In genomic region chr3:182575941-182576340, GRCh38 we compare ENCODE assay signal across 28 cellular contexts.
"Had no signal": no experiment of that assay in that cellular context is flagged by ENCODE, and none has a peak within 500 bp of the region (broad histone marks: within the 10 kb centered on the region; RNA-seq: fewer than 3 reads in every experiment).

No MANE protein-coding gene starts in this region.

- H3K4me3 Mint-ChIP-seq: stimulated activated effector memory CD8-positive, alpha-beta T cell treated with anti-CD3 and anti-CD28 coated beads, Interleukin-12 subunit alpha, Interleukin-12 subunit beta, amount 100 ng/mL, for 72 hours; stimulated activated memory B cell treated with anti-CD40 and anti-IgM and Interleukin-4, amounts not matched to agents 10 μg/mL and 1 μg/mL and 100 μg/mL, for 72 hours; stimulated activated naive B cell treated with anti-CD40 and anti-IgM and Interleukin-4, amounts not matched to agents 10 μg/mL and 1 μg/mL and 100 μg/mL, for 72 hours; stimulated activated naive CD8-positive, alpha-beta T cell treated with anti-CD3 and anti-CD28 coated beads, Interleukin-15, amount 100 ng/mL, for 72 hours; stimulated activated naive CD8-positive, alpha-beta T cell treated with anti-CD3 and anti-CD28 coated beads, Interleukin-15, Interleukin-2, amounts not matched to agents 100 ng/mL and 50 ng/mL, for 24 hours; type B pancreatic cell had no signal

- H3K27ac Mint-ChIP-seq: stimulated activated effector memory CD8-positive, alpha-beta T cell treated with anti-CD3 and anti-CD28 coated beads, Interleukin-12 subunit alpha, Interleukin-12 subunit beta, amount 100 ng/mL, for 72 hours; stimulated activated memory B cell treated with anti-CD40 and anti-IgM and Interleukin-4, amounts not matched to agents 10 μg/mL and 1 μg/mL and 100 μg/mL, for 72 hours; stimulated activated naive B cell treated with anti-CD40 and anti-IgM and Interleukin-4, amounts not matched to agents 10 μg/mL and 1 μg/mL and 100 μg/mL, for 72 hours; stimulated activated naive CD8-positive, alpha-beta T cell treated with anti-CD3 and anti-CD28 coated beads, Interleukin-15, Interleukin-2, amounts not matched to agents 100 ng/mL and 50 ng/mL, for 24 hours; type B pancreatic cell had no signal

- H3K27me3 Mint-ChIP-seq: stimulated activated memory B cell treated with anti-CD40 and anti-IgM and Interleukin-4, amounts not matched to agents 10 μg/mL and 1 μg/mL and 100 μg/mL, for 72 hours; stimulated activated naive B cell treated with anti-CD40 and anti-IgM and Interleukin-4, amounts not matched to agents 10 μg/mL and 1 μg/mL and 100 μg/mL, for 72 hours; stimulated activated naive CD8-positive, alpha-beta T cell treated with anti-CD3 and anti-CD28 coated beads, Interleukin-15, amount 100 ng/mL, for 72 hours; stimulated activated naive CD8-positive, alpha-beta T cell treated with anti-CD3 and anti-CD28 coated beads, Interleukin-15, Interleukin-2, amounts not matched to agents 100 ng/mL and 50 ng/mL, for 24 hours; type B pancreatic cell had no signal

- H3K27me3 ChIP-seq: stomach, suprapubic skin, testis, thyroid gland, tibial artery, tibial nerve, transverse colon, upper lobe of left lung, upper lobe of right lung, uterus, vagina had no signal

- H3K27ac ChIP-seq: stomach, suprapubic skin, testis, thoracic aorta, thyroid gland, tibial artery, tibial nerve, transverse colon, upper lobe of left lung, upper lobe of right lung, uterus, vagina had no signal

- H3K4me1 Mint-ChIP-seq: stimulated activated effector memory CD8-positive, alpha-beta T cell treated with anti-CD3 and anti-CD28 coated beads, Interleukin-12 subunit alpha, Interleukin-12 subunit beta, amount 100 ng/mL, for 72 hours; stimulated activated memory B cell treated with anti-CD40 and anti-IgM and Interleukin-4, amounts not matched to agents 10 μg/mL and 1 μg/mL and 100 μg/mL, for 72 hours; stimulated activated naive B cell treated with anti-CD40 and anti-IgM and Interleukin-4, amounts not matched to agents 10 μg/mL and 1 μg/mL and 100 μg/mL, for 72 hours; stimulated activated naive CD8-positive, alpha-beta T cell treated with anti-CD3 and anti-CD28 coated beads, Interleukin-15, amount 100 ng/mL, for 72 hours had no signal

- H3K4me3 ChIP-seq: stomach, suprapubic skin, testis, thoracic aorta, thyroid gland, tibial artery, tibial nerve, transverse colon, upper lobe of left lung, upper lobe of right lung, uterus, vagina had no signal

- H3K36me3 Mint-ChIP-seq: stimulated activated effector memory CD8-positive, alpha-beta T cell treated with anti-CD3 and anti-CD28 coated beads, Interleukin-12 subunit alpha, Interleukin-12 subunit beta, amount 100 ng/mL, for 72 hours; stimulated activated memory B cell treated with anti-CD40 and anti-IgM and Interleukin-4, amounts not matched to agents 10 μg/mL and 1 μg/mL and 100 μg/mL, for 72 hours had no signal

- H3K36me3 ChIP-seq: stomach, suprapubic skin, thoracic aorta, thyroid gland, tibial artery, tibial nerve, transverse colon, upper lobe of left lung, upper lobe of right lung, uterus, vagina had no signal

- ATAC-seq: stimulated activated effector memory CD8-positive, alpha-beta T cell treated with anti-CD3 and anti-CD28 coated beads, Interleukin-12 subunit alpha, Interleukin-12 subunit beta, amount 100 ng/mL, for 72 hours; stimulated activated memory B cell treated with anti-CD40 and anti-IgM and Interleukin-4, amounts not matched to agents 10 μg/mL and 1 μg/mL and 100 μg/mL, for 72 hours; stimulated activated naive B cell treated with anti-CD40 and anti-IgM and Interleukin-4, amounts not matched to agents 10 μg/mL and 1 μg/mL and 100 μg/mL, for 72 hours; stimulated activated naive CD8-positive, alpha-beta T cell treated with anti-CD3 and anti-CD28 coated beads, Interleukin-15, amount 100 ng/mL, for 72 hours; stimulated activated naive CD8-positive, alpha-beta T cell treated with anti-CD3 and anti-CD28 coated beads, Interleukin-15, Interleukin-2, amounts not matched to agents 100 U/mL and 50 U/mL, for 24 hours; upper lobe of right lung had no signal

- DNase-seq: stimulated activated CD4-positive, alpha-beta T cell treated with anti-CD3 and anti-CD28 coated beads, Interleukin-2, amount 100 ng/mL, for 48 hours; stimulated activated CD4-positive, alpha-beta T cell treated with anti-CD3 and anti-CD28 coated beads, Interleukin-4, amount 100 ng/mL, for 1 hour; stimulated activated CD4-positive, alpha-beta T cell treated with anti-CD3 and anti-CD28 coated beads, Interleukin-4, amount 100 ng/mL, for 24 hours; stimulated activated CD4-positive, alpha-beta T cell treated with anti-CD3 and anti-CD28 coated beads, Interleukin-4, amount 100 ng/mL, for 4 hours; stimulated activated CD8-positive, alpha-beta memory T cell treated with anti-CD3 and anti-CD28 coated beads, Interleukin-4, amount 100 ng/mL, for 48 hours; stimulated activated naive B cell treated with anti-CD40 and anti-IgM and Interleukin-4, amounts not matched to agents 10 μg/mL and 1 μg/mL and 100 μg/mL, for 72 hours; stimulated activated naive CD4-positive, alpha-beta T cell; stimulated activated naive CD4-positive, alpha-beta T cell treated with Interleukin-2 at 50 U/mL for 16 hours; stimulated activated naive CD8-positive, alpha-beta T cell treated with anti-CD3 and anti-CD28 coated beads, Interleukin-15, amount 100 ng/mL, for 72 hours; stimulated activated naive CD8-positive, alpha-beta T cell treated with anti-CD3 and anti-CD28 coated beads, Interleukin-15, Interleukin-2, amounts not matched to agents 100 U/mL and 50 U/mL, for 24 hours; stomach; substantia nigra; testis; thyroid gland; tibial artery; transverse colon; trophoblast cell; upper lobe of left lung; upper lobe of right lung; uterus had no signal

- H3K9me3 ChIP-seq: testis, thoracic aorta, thyroid gland, tibial artery, upper lobe of right lung, uterus, vagina had no signal

- H3K4me1 ChIP-seq: stomach, suprapubic skin, testis, thyroid gland, tibial artery, tibial nerve, transverse colon, upper lobe of left lung, upper lobe of right lung, uterus, vagina had no signal
